Comparison of ENCODE assay signal across 1 cellular context in genomic region chr9:35611230-35611797, GRCh38.
TF ChIP-seq lines count a peak whose summit lies in the region.

No MANE protein-coding gene starts in this region.

TF ChIP-seq in GM23338, 12 proteins besides CTCF, POLR2A, EP300 and RAD21 (continued from another document):
- TF ChIP-seq ZNF462 (CRISPR knock-in tag; IDR thresholded peaks at IDR 0.05) (no peak), EZH2phosphoT487 (IDR thresholded peaks at IDR 0.05; ENCODE audit: unreplicated experiment) (no peak), ZNF331 (CRISPR knock-in tag; IDR thresholded peaks at IDR 0.05; ENCODE audit: low read depth) (no peak), REST (IDR thresholded peaks at IDR 0.05; ENCODE audit: unreplicated experiment) (no peak), CREB1 (CRISPR knock-in tag; IDR thresholded peaks at IDR 0.05; ENCODE audit: low read depth) (no peak), ZNF114 (CRISPR knock-in tag; IDR thresholded peaks at IDR 0.05) (no peak)
